In the genomic region with DNA sequence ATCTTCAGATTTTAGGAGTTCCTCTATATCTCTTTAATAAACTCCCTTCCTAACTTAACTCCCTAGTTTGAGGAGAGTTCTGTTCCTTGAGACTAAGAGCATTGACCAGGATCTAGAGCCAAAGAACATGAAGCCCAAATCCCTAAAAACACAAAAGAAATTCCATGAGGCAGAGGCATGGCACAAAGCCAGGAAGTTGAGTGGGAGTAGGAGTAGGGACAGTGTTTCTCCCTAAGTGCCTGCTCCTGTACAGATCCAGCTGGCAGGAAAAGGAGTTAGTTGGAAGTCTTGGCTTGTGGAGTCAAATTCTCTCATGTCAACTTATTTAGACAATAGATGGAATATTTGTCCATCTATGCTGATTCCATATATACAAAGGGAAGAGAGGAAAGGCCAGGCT, we compare ENCODE assay signal across 24 cellular contexts. TPM values are rescaled to one million over a fixed set of nuclear protein-coding genes. Genes with fewer than 3 reads are reported as not detected.
DNase-seq lines count a peak whose midpoint lies in the region; ATAC-seq and TF ChIP-seq lines count a peak whose summit lies in the region.
"Had no signal": no experiment of that assay in that cellular context is flagged by ENCODE, and none has a peak within 500 bp of the region (broad histone marks: within the 10 kb centered on the region; RNA-seq: fewer than 3 reads in every experiment).

No MANE protein-coding gene starts in this region.

- no peak for TF ChIP-seq POLR2A in testis (IDR thresholded peaks at IDR 0.05)

- H3K4me3 ChIP-seq in testis, result no peak overlapping the region
- H3K4me3 ChIP-seq: PC-9 had no signal

- no peak for ATAC-seq in GM18907 (IDR thresholded peaks at IDR 0.05; ENCODE audit: unreplicated experiment)
- ATAC-seq in GM21723 (IDR thresholded peaks at IDR 0.05; ENCODE audit: unreplicated experiment), result no peak
- ATAC-seq: CD8-positive, alpha-beta T cell; HCT116; SK-N-SH treated with all-trans-retinoic acid at 6 μM for 48 hours had no signal

- DNase-seq in NCI-H2171 treated with DMSO at 0.1 percent for 48 hours (lab: John Stamatoyannopoulos, UW), result peak; percentile 57
- no peak for DNase-seq in NCI-H2171 (lab: John Stamatoyannopoulos, UW)
- peak; percentile 67 for DNase-seq in LHCN-M2 (ENCODE audit: low read depth)
- DNase-seq in dermis blood vessel endothelial cell, result peak; percentile 28
- DNase-seq in testis, result peak; percentile 27
- DNase-seq: AML-193; C1 segment of cervical spinal cord; CD8-positive, alpha-beta T cell; GDM1; NCI-H1694; NCI-H2081; NCI-H774; PC-9; SHP77 treated with DMSO at 0.1 percent for 48 hours had no signal

- H3K27ac ChIP-seq in testis, result no peak overlapping the region
- H3K27ac ChIP-seq: KMS-11, PC-9, RWPE1 had no signal

- intact Hi-C loops in testis (cut with DNase I; ENCODE audit: low total_unique reads), result no loop called here

- no peaks in the 10 kb centered on the region for H3K9me3 ChIP-seq in testis

- TF ChIP-seq CTCF in testis (IDR thresholded peaks at IDR 0.05), result no peak

- H3K4me1 ChIP-seq in testis, result no peaks in the 10 kb centered on the region

- H3K27me3 ChIP-seq in testis, result no peaks in the 10 kb centered on the region

- H3K36me3 ChIP-seq in testis (ENCODE audit: low read depth, missing control alignments), result no peaks in the 10 kb centered on the region

RNA-seq across cellular contexts. Expression of gene ACTC1, which starts 11.4 kb away (rescaled TPM):
- 634 and 759 TPM in 2 replicates for total RNA-seq in LHCN-M2 (2014; rRNA removed)
- polyA plus RNA-seq in LHCN-M2 (2012), result 7,967 TPM
- total RNA-seq in dermis blood vessel endothelial cell, result not detected in 2 replicates
- 1 to 10 TPM in 1 of 2 donors, under 1 TPM in 1; 0.93 to 1.2 TPM for total RNA-seq in testis
- 31.2 TPM for polyA plus RNA-seq in testis (ENCODE audit: insufficient read depth, low read depth, low replicate concordance)
- total RNA-seq: CD8-positive, alpha-beta T cell; Daoy; PC-9 had no signal

RNA-seq across cellular contexts. Expression of gene GJD2, which starts 29.2 kb away (rescaled TPM):
- total RNA-seq in LHCN-M2 (2014; rRNA removed), result 0.06 TPM in 1 of 2 replicates, not detected in the other
- polyA plus RNA-seq in LHCN-M2 (2012), result 0.04 TPM
- total RNA-seq in dermis blood vessel endothelial cell, result not detected in 2 replicates
- under 1 TPM in 1 of 2 donors, not detected in 1; 0.16 TPM for total RNA-seq in testis
- 0.11 TPM for polyA plus RNA-seq in testis (ENCODE audit: insufficient read depth, low read depth, low replicate concordance)
- total RNA-seq: A172; CD8-positive, alpha-beta T cell; Daoy; NCI-H460; PC-9 had no signal
- polyA plus RNA-seq: AG04450 had no signal

Comparison
In these comparisons a context has a peak if more than half of its experiments do, and no peak if none do; other contexts are left out.
1. RNA of gene ACTC1, which starts 11.4 kb away (total RNA-seq): 634 to 759 TPM in LHCN-M2; 0.93 to 1.2 TPM in testis and not detected in dermis blood vessel endothelial cell; every median in the first group is over 100 times any median in the second.